ENCODE assay signal across 1 cellular context in the genomic region with DNA sequence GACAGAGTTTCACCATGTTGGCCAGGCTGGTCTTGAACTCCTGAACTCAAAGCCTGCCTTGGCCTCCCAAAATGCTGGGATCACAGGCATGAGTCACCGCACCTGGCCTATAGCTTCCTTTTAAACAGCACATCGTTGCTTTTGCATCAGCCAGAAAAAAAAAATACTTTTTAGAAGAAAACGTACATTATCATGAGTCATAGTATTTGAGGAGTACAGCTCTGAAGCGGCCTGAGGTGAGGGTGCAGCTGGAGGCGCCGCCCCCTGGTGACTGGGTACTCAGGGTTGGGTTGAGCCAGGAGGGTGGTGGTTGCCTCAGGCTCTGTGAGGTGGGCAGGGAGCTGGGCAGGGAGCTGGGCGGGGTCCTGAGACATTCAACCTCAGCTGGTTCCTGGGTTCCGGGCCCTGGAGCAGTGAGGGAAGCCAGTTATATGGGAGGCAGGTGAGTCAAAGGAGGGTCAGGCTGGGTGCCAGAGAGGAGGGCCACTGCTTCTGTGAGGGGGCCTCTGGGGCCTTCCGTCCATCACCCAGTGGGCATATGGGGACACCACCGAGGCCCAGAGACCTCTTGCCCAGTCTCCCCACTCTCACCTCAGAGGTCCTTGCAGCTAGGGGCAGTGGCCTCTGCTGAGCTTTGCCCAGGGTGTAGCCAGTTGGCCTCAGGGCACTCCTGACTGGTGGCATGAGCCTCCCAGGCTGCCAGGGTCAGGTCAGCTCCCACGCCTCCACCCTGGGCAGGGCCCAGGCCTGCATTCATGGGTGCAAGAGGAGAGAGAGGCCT.
TF ChIP-seq lines count a peak whose summit lies in the region.

No MANE protein-coding gene starts in this region.

TF ChIP-seq in IMR-90, 13 proteins besides CTCF, POLR2A, EP300 and RAD21 (continued from another document):
- TF ChIP-seq BHLHE40 (IDR thresholded peaks at IDR 0.05; ENCODE audit: low read depth, low read length) (peak; percentile 8; the same call in 1 of the 2 replicates), FOS (IDR thresholded peaks at IDR 0.05; ENCODE audit: low read depth, low read length) (peak; percentile 77)
TF ChIP-seq in IMR-90: peak in this region for 3.
